Comparison of ENCODE assay signal across 8 cellular contexts in the genomic region with DNA sequence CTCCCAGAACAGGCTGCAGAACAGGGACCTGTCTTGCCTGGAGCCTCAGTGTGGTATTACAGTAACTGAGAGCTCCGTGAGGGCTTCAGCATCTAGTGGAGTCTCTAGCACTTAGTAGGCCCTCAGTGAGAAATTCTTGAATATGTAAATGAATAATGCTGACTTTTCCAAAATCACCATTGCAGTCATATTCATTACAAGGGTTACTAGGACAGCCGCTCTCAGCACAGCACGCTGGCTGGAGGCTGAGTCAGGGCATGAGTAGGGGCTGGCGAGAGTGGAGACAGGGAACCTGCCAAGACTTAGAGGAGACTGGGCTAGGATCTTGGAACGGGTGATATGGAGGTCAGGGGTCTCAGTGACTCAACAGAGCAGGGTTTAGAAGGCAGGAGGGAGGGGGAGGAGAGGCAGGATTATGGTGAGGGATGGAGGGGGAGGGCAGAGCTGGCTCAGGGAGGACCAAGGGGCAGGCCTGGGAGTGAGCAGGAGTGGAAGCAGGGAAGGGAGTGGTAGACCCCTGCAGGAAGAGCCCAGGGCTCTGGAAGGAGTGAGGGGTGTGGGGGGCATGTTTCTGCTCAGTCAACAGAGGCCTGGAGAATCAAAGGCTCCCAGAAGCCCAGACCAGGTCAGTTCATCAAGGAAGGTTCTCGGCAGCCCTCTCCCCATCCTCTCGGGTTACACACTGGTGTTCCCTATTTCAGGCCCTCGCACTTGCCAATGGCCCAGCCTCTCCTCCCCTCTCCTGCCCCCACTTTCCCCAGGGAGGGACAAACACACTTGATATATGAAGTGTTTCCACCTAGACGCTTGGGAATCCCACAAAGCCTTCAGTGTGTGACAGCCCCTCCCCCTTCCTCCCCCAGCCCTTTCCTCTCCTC. TPM values are rescaled to one million over a fixed set of nuclear protein-coding genes. Genes with fewer than 3 reads are reported as not detected.
DNase-seq lines count a peak whose midpoint lies in the region; ATAC-seq and TF ChIP-seq lines count a peak whose summit lies in the region.

No MANE protein-coding gene starts in this region.

- H3K4me1 ChIP-seq in mammary epithelial cell (ENCODE audit: insufficient read depth, low read length) = no peaks in the 10 kb centered on the region
- H3K4me1 ChIP-seq in right lobe of liver = no peaks in the 10 kb centered on the region
- no peaks in the 10 kb centered on the region for H3K4me1 ChIP-seq in aorta (ENCODE audit: control insufficient read depth in 1 of 2, insufficient read depth in 2 of 2, low read length in 2 of 2)
- H3K4me1 ChIP-seq in HAP-1 = no peaks in the 10 kb centered on the region

- no peaks in the 10 kb centered on the region for H3K79me2 ChIP-seq in mammary epithelial cell (ENCODE audit: insufficient read depth, low read length)

- in situ Hi-C loops in mammary epithelial cell (cut with MboI; ENCODE audit: low sequenced_read_pairs in 2 of 2) (no loop called here), brain microvascular endothelial cell (cut with HindIII; ENCODE audit: low pct_ligation_motif_present, low sequenced_read_pairs) (no loop called here), HAP-1 (cut with MboI; ENCODE audit: low sequenced_read_pairs) (no loop called here)

- no peak overlapping the region for H3K4me3 ChIP-seq in mammary epithelial cell (replicated peaks in 1 of 3; ENCODE audit: insufficient read depth in 1 of 3, low read depth in 2 of 3, low read length in 3 of 3)
- H3K4me3 ChIP-seq in brain microvascular endothelial cell (ENCODE audit: low read depth, low read length) = no peak overlapping the region
- H3K4me3 ChIP-seq in right lobe of liver = no peak overlapping the region
- H3K4me3 ChIP-seq in aorta (ENCODE audit: low read length in 2 of 2) = no peak overlapping the region
- H3K4me3 ChIP-seq in HAP-1 = no peak overlapping the region

- H3K9me3 Mint-ChIP-seq in MCF 10A (ENCODE audit: unreplicated experiment) = no peaks in the 10 kb centered on the region

- TF ChIP-seq CTCF in MCF 10A (IDR thresholded peaks at IDR 0.05; ENCODE audit: unreplicated experiment) (no peak), mammary epithelial cell (conservative IDR thresholded peaks at IDR 0.05 in 1 of 2, IDR thresholded peaks at IDR 0.05 in 1 of 2; ENCODE audit: extremely low read depth in 1 of 2, insufficient read depth in 1 of 2, low read depth in 1 of 2, low read length in 2 of 2) (no peak), brain microvascular endothelial cell (IDR thresholded peaks at IDR 0.05; ENCODE audit: low read depth, low read length, missing control alignments) (no peak), right lobe of liver (IDR thresholded peaks at IDR 0.05) (no peak)

- no peaks in the 10 kb centered on the region for H3K4me1 Mint-ChIP-seq in MCF 10A (ENCODE audit: insufficient read depth, unreplicated experiment)

- H3K9ac ChIP-seq in mammary epithelial cell (ENCODE audit: insufficient read depth, low read length) = no peak overlapping the region

- peaks cover 2% of the 10 kb centered on the region for H3K27me3 ChIP-seq in mammary epithelial cell (ENCODE audit: insufficient read depth, low read length)
- no peaks in the 10 kb centered on the region for H3K27me3 ChIP-seq in brain microvascular endothelial cell (replicated peaks)
- no peaks in the 10 kb centered on the region for H3K27me3 ChIP-seq in right lobe of liver
- no peaks in the 10 kb centered on the region for H3K27me3 ChIP-seq in aorta (ENCODE audit: control insufficient read depth in 1 of 2, insufficient read depth in 2 of 2, low read length in 1 of 2)
- peaks cover 3% of the 10 kb centered on the region; the same call in 1 of the 2 replicates for H3K27me3 ChIP-seq in HAP-1 (ENCODE audit: low read depth)

- no peaks in the 10 kb centered on the region for H3K27me3 Mint-ChIP-seq in MCF 10A (ENCODE audit: insufficient read depth, unreplicated experiment)

- H3K4me2 ChIP-seq in mammary epithelial cell (ENCODE audit: insufficient read depth, low read depth, low read length) = no peak overlapping the region

- CTCF ChIA-PET in MCF 10A (lab: Yijun Ruan, JAX) (interaction anchor here (0.6 kb wide), 1 partner anchor 192 kb away, joined by 3 read pairs; no protein-coding TSS in a partner anchor), mammary epithelial cell (lab: Charles Lee; ENCODE audit: low non-redundant PET) (no interaction called here)

- BruUV-seq in MCF 10A (replicated peaks; lab: Mats Ljungman, UMichigan) (no TSS peak), mammary epithelial cell (replicated peaks; lab: Mats Ljungman, UMichigan) (no TSS peak)

- no peaks in the 10 kb centered on the region for H4K20me1 ChIP-seq in mammary epithelial cell (ENCODE audit: insufficient read depth, low read length)

- TF ChIP-seq POLR2A in right lobe of liver (IDR thresholded peaks at IDR 0.05) = no peak

- H3K4me3 Mint-ChIP-seq in MCF 10A (ENCODE audit: unreplicated experiment) = no peak overlapping the region

- H3K36me3 ChIP-seq in mammary epithelial cell (ENCODE audit: insufficient read depth, low read length) (no peaks in the 10 kb centered on the region), brain microvascular endothelial cell (replicated peaks) (no peaks in the 10 kb centered on the region), right lobe of liver (no peaks in the 10 kb centered on the region), aorta (ENCODE audit: control insufficient read depth in 1 of 2, insufficient read depth in 2 of 2, low read length in 1 of 2) (no peaks in the 10 kb centered on the region), HAP-1 (replicated peaks) (no peaks in the 10 kb centered on the region)

- H3K27ac ChIP-seq in mammary epithelial cell (ENCODE audit: insufficient read depth, low read depth, low read length) (no peak overlapping the region), brain microvascular endothelial cell (peak overlapping the region; percentile 61), right lobe of liver (no peak overlapping the region), aorta (ENCODE audit: low read depth in 1 of 2, low read length in 2 of 2) (peak overlapping the region in 1 of 2 donors; percentile 47)

- dilution Hi-C loops in mammary epithelial cell (cut with HindIII; ENCODE audit: low sequenced_read_pairs) = no loop called here

- POLR2A ChIA-PET in MCF 10A (lab: Yijun Ruan, JAX) = interaction anchor here (0.6 kb wide), 1 partner anchor 16 kb away, joined by 3 read pairs; no protein-coding TSS in a partner anchor

- intact Hi-C loops in MCF 10A (cut with micrococcal nuclease) (no loop called here), mammary epithelial cell (cut with micrococcal nuclease) (no loop called here), right lobe of liver (cut with DNase I) (no loop called here), aorta (cut with DNase I) (loop anchor here in 1 of 2 donors (5.0 kb wide), 1 partner anchor 42 kb away; the partner anchor contains the start of gene FZD2)

- H3K9me3 ChIP-seq in mammary epithelial cell (replicated peaks; ENCODE audit: insufficient read depth, low read length) = no peaks in the 10 kb centered on the region
- H3K9me3 ChIP-seq in right lobe of liver = no peaks in the 10 kb centered on the region
- no peaks in the 10 kb centered on the region for H3K9me3 ChIP-seq in aorta (ENCODE audit: control insufficient read depth, low read length)
- no peaks in the 10 kb centered on the region for H3K9me3 ChIP-seq in HAP-1

- H2AFZ ChIP-seq in mammary epithelial cell (ENCODE audit: low read depth, low read length) = no peak overlapping the region

- H3K36me3 Mint-ChIP-seq in MCF 10A (ENCODE audit: insufficient read depth, unreplicated experiment) = no peaks in the 10 kb centered on the region

- no peak overlapping the region for H3K27ac Mint-ChIP-seq in MCF 10A (ENCODE audit: low read depth, unreplicated experiment)

- ATAC-seq in right lobe of liver (peak in 3 of 4 donors; percentile 29 to 40 (median 37)), aorta (ENCODE audit: low FRiP score) (peak; percentile 92)

- peak; percentile 21 for DNase-seq in MCF 10A (ENCODE audit: unreplicated experiment)
- DNase-seq in mammary epithelial cell = no peak
- DNase-seq in brain microvascular endothelial cell = peak; percentile 94
- no peak for DNase-seq in right lobe of liver
- peak; percentile 93 for DNase-seq in aorta
- DNase-seq in central memory CD4-positive, alpha-beta T cell = no peak
- DNase-seq in HAP-1 (ENCODE audit: low spot score in 2 of 2) = no peak
- DNase-seq in HUDEP-2 (lab: John Stamatoyannopoulos, UW; ENCODE audit: unreplicated experiment in 76 of 76) = no peak

- WGBS in mammary epithelial cell (ENCODE audit: low coverage, missing lambda C conversion rate) = 77% methylated on average over 8 of the region's 9 CpGs
- WGBS in right lobe of liver (ENCODE audit: insufficient coverage, low coverage, low lambda C conversion rate, missing lambda C conversion rate) = 57% methylated on average over 7 of the region's 9 CpGs
- WGBS in aorta, 2 donors = 13 to 14% methylated on average over 9 of the region's 9 CpGs

RNA-seq across cellular contexts. Expression of gene FZD2, which starts 42.3 kb away (rescaled TPM):
- total RNA-seq in MCF 10A (2022) (6.8 and 10.1 TPM in 2 replicates), mammary epithelial cell (1 to 10 TPM; 1.8 to 4.5 TPM), right lobe of liver (under 1 TPM; 0.11 to 0.64 (median 0.28) TPM), aorta (10 to 100 TPM in 1 of 2 donors, 1 to 10 TPM in 1; 7.4 to 22.1 TPM)
- polyA plus RNA-seq in mammary epithelial cell (4.5 TPM), aorta (1 to 10 TPM; 3.9 to 9.8 TPM)
- polyA minus RNA-seq in mammary epithelial cell = 1.1 TPM

RNA-seq across cellular contexts. Expression of gene MEIOC, which starts 56.7 kb away (rescaled TPM):
- not detected in 2 replicates for total RNA-seq in MCF 10A (2022)
- total RNA-seq in mammary epithelial cell = under 1 TPM in 1 of 2 donors, not detected in 1; 0.17 TPM
- 0.16 TPM for polyA plus RNA-seq in mammary epithelial cell
- polyA minus RNA-seq in mammary epithelial cell = not detected
- not detected for total RNA-seq in right lobe of liver
- total RNA-seq in aorta = not detected
- not detected for polyA plus RNA-seq in aorta

Comparison
In these comparisons a context has a peak if more than half of its experiments do, and no peak if none do; other contexts are left out.
1. DNase-seq: peak in MCF 10A (single experiment), brain microvascular endothelial cell (single experiment) and aorta (2 of 2); none in mammary epithelial cell (single experiment), right lobe of liver (0 of 3), central memory CD4-positive, alpha-beta T cell (single experiment), HAP-1 (0 of 2) and HUDEP-2 (0 of 76).